In genomic region chr14:95275507-95275906, GRCh38 we compare ENCODE assay signal across 18 cellular contexts. TPM values are rescaled to one million over a fixed set of nuclear protein-coding genes. Genes with fewer than 3 reads are reported as not detected.
A peak's percentile ranks its signal among the peaks of the same experiment; 100 is the strongest.
DNase-seq lines count a peak whose midpoint lies in the region; ATAC-seq and TF ChIP-seq lines count a peak whose summit lies in the region.
"Had no signal": no experiment of that assay in that cellular context is flagged by ENCODE, and none has a peak within 500 bp of the region (broad histone marks: within the 10 kb centered on the region; RNA-seq: fewer than 3 reads in every experiment).

No MANE protein-coding gene starts in this region.

- H3K27me3 ChIP-seq in transverse colon (no peaks in the 10 kb centered on the region), tibial artery (no peaks in the 10 kb centered on the region), vagina (no peaks in the 10 kb centered on the region)
- H3K27me3 ChIP-seq: SJCRH30 had no signal

- H3K27me3 Mint-ChIP-seq in memory B cell, result no peaks in the 10 kb centered on the region

- peaks cover 10% of the 10 kb centered on the region for H3K4me1 Mint-ChIP-seq in memory B cell

- H3K4me3 ChIP-seq in WI38 (ENCODE audit: low read depth, low read length), result 0 out of 2 replicates have a peak overlapping the region, but pooled peaks have one; percentile 8
- no peak overlapping the region for H3K4me3 ChIP-seq in transverse colon
- H3K4me3 ChIP-seq in tibial artery, result no peak overlapping the region
- no peak overlapping the region for H3K4me3 ChIP-seq in vagina
- H3K4me3 ChIP-seq: PC-9, SJCRH30 had no signal

- no peak for TF ChIP-seq CTCF in WI38 (IDR thresholded peaks at IDR 0.05; ENCODE audit: low read depth, low read length)
- no peak for TF ChIP-seq CTCF in transverse colon (IDR thresholded peaks at IDR 0.05)
- no peak for TF ChIP-seq CTCF in omental fat pad (IDR thresholded peaks at IDR 0.05)
- TF ChIP-seq CTCF in tibial artery (IDR thresholded peaks at IDR 0.05), result no peak
- no peak for TF ChIP-seq CTCF in vagina (IDR thresholded peaks at IDR 0.05)

- WGBS in transverse colon (ENCODE audit: low coverage in 1 of 2), 2 donors, result 81 to 83% methylated on average over 6 to 8 of the region's 8 CpGs

- TF ChIP-seq EP300 in transverse colon (IDR thresholded peaks at IDR 0.05; ENCODE audit: low read depth), result no peak

- H3K4me3 Mint-ChIP-seq in memory B cell, result peak overlapping the region; percentile 24

- no peaks in the 10 kb centered on the region for H3K9me3 Mint-ChIP-seq in memory B cell

- H3K36me3 ChIP-seq in transverse colon (no peaks in the 10 kb centered on the region), tibial artery (no peaks in the 10 kb centered on the region), vagina (no peaks in the 10 kb centered on the region)

- ATAC-seq in memory B cell (ENCODE audit: low read depth) (peak; percentile 57), omental fat pad (ENCODE audit: low FRiP score) (no peak)
- ATAC-seq: HepG2 had no signal

- peaks cover 6% of the 10 kb centered on the region for H3K36me3 Mint-ChIP-seq in memory B cell

- H3K4me1 ChIP-seq in transverse colon (peaks cover 0 to 32% (median 27%) of the 10 kb centered on the region in 4 donors), tibial artery (no peaks in the 10 kb centered on the region), vagina (peaks cover 7% of the 10 kb centered on the region)

- peak overlapping the region; percentile 74 to 84 (median 80) for H3K27ac ChIP-seq in transverse colon
- no peak overlapping the region for H3K27ac ChIP-seq in tibial artery
- no peak overlapping the region for H3K27ac ChIP-seq in vagina
- H3K27ac ChIP-seq: C4-2B, PC-9, SJCRH30 had no signal

- DNase-seq in H4 (ENCODE audit: low spot score), result peak; percentile 35
- no peak for DNase-seq in memory B cell (ENCODE audit: low spot score in 2 of 2)
- DNase-seq in transverse colon, result no peak
- no peak for DNase-seq in omental fat pad (ENCODE audit: low spot score)
- no peak for DNase-seq in tibial artery
- DNase-seq in vagina (ENCODE audit: extremely low spot score in 2 of 2), result no peak
- DNase-seq: ACHN, GDM1, KBM-7, NCI-H1436, NCI-H2029, NCI-H345, NCI-H524 treated with DMSO at 0.1 percent for 48 hours, PC-9, SJCRH30 had no signal

- peak overlapping the region; percentile 67 for H3K27ac Mint-ChIP-seq in memory B cell

- H3K9me3 ChIP-seq in transverse colon (no peaks in the 10 kb centered on the region), tibial artery (no peaks in the 10 kb centered on the region), vagina (no peaks in the 10 kb centered on the region)
- H3K9me3 ChIP-seq: SJCRH30 had no signal

- in situ Hi-C loops in transverse colon (cut with MboI; ENCODE audit: low pct_ligation_motif_present in 1 of 4, low pct_unique_long_range_greater_than_20kb in 1 of 4, low sequenced_read_pairs in 3 of 4), result no loop called here

- intact Hi-C loops in transverse colon (cut with DNase I; ENCODE audit: low total_unique reads) (no loop called here), tibial artery (cut with DNase I; ENCODE audit: low total_unique reads) (no loop called here), vagina (cut with DNase I) (no loop called here)

- TF ChIP-seq POLR2A in transverse colon (IDR thresholded peaks at IDR 0.05), result no peak
- no peak for TF ChIP-seq POLR2A in vagina (IDR thresholded peaks at IDR 0.05)

RNA-seq across cellular contexts. Expression of gene CLMN, which starts 44.2 kb away (rescaled TPM):
- total RNA-seq in H4 (2014; rRNA removed; shearing (Covaris generic)), result 3.7 and 4.5 TPM in 2 replicates
- total RNA-seq in transverse colon, result 100 to 1,000 TPM in 1 of 4 donors, 10 to 100 TPM in 3; 71.1 to 118 (median 90.1) TPM
- 10 to 100 TPM; 25.1 to 41.9 (median 32.9) TPM for total RNA-seq in omental fat pad
- 19.6 TPM for total RNA-seq in vagina

Comparison
In these comparisons a context has a peak if more than half of its experiments do, and no peak if none do; other contexts are left out.
1. H3K27ac ChIP-seq: peak in transverse colon (4 of 4); none in tibial artery (0 of 2) and vagina (single experiment).